1 cellular context compared by ENCODE assay signal in the genomic region with DNA sequence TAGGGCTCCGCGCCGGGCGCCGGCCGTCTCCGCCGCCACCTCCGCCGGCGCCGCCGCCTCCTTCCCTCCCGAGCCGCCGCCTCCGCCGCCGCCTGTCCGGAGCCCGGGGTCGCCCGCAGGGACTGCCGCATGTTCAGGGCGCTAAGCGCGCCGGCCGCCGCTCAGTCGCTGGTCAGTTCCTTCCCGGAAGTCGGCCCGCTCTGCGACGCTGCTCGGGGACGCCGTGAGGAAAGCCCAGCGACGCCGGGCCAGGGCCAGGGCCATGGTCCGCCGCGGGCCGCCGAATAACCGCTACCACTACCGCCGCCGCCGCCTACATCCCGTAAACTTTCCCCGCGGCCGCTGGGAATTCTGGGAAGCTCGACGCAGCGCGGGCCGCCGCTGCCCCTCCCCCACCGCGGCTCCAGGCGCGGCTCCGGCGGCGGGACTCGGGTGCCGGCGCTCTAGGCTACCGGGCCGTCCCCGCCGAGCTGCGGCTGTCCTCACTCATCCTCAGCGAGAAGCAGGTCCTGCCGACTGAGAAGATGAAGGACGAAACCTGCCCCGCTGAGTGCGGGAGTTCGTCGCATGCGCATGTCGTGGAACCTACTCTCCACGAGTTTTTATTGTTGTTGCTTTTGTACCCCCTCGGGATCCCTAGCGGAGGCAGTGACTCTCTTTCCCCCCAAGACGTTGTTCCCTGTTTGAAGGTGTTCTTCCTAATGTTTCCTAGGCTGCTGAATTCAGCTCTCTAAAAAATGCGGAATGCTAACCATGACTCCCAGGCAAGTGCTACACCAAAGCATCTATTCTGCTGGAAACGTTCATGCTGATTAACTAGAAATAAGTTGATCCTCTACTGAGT.
A peak's percentile ranks its signal among the peaks of the same experiment; 100 is the strongest.
TF ChIP-seq lines count a peak whose summit lies in the region.

A gene (minus strand): TSS at position 299 of the 844 bp plus-strand sequence. CDS start 339 bp downstream, outside the sequence.

TF ChIP-seq in HepG2, 621 proteins besides CTCF, POLR2A, EP300 and RAD21 (continued from another document and continues in another):
- TF ChIP-seq, protein P1, sequence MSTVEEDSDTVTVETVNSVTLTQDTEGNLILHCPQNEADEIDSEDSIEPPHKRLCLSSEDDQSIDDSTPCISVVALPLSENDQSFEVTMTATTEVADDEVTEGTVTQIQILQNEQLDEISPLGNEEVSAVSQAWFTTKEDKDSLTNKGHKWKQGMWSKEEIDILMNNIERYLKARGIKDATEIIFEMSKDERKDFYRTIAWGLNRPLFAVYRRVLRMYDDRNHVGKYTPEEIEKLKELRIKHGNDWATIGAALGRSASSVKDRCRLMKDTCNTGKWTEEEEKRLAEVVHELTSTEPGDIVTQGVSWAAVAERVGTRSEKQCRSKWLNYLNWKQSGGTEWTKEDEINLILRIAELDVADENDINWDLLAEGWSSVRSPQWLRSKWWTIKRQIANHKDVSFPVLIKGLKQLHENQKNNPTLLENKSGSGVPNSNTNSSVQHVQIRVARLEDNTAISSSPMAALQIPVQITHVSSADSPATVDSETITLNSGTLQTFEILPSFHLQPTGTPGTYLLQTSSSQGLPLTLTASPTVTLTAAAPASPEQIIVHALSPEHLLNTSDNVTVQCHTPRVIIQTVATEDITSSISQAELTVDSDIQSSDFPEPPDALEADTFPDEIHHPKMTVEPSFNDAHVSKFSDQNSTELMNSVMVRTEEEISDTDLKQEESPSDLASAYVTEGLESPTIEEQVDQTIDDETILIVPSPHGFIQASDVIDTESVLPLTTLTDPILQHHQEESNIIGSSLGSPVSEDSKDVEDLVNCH (CRISPR knock-in tag; IDR thresholded peaks at IDR 0.05): no peak
- TF ChIP-seq, protein P2, sequence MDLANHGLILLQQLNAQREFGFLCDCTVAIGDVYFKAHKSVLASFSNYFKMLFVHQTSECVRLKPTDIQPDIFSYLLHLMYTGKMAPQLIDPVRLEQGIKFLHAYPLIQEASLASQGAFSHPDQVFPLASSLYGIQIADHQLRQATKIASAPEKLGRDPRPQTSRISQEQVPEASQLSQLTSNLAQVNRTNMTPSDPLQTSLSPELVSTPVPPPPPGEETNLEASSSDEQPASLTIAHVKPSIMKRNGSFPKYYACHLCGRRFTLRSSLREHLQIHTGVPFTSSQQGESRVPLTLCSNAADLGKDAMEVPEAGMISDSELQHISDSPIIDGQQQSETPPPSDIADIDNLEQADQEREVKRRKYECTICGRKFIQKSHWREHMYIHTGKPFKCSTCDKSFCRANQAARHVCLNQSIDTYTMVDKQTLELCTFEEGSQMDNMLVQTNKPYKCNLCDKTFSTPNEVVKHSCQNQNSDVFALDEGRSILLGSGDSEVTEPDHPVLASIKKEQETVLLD (CRISPR knock-in tag; IDR thresholded peaks at IDR 0.05; ENCODE audit: low read depth): peak; percentile 89
- TF ChIP-seq REXO4 (CRISPR knock-in tag; IDR thresholded peaks at IDR 0.05; ENCODE audit: borderline replicate concordance) (no peak), ZNF749 (CRISPR knock-in tag; IDR thresholded peaks at IDR 0.05; ENCODE audit: borderline replicate concordance) (0 out of 2 replicates have a peak, but pooled peaks have one; percentile 57), ZNF777 (CRISPR knock-in tag; IDR thresholded peaks at IDR 0.05) (peak; percentile 82), MED1 (CRISPR knock-in tag; IDR thresholded peaks at IDR 0.05) (peak; percentile 92), TGIF2 (CRISPR knock-in tag; IDR thresholded peaks at IDR 0.05) (peak; percentile 28; the same call in 1 of the 2 replicates), ZNF883 (CRISPR knock-in tag; IDR thresholded peaks at IDR 0.05; ENCODE audit: not compliant biosample characterization) (peak; percentile 66), ZNF33A (CRISPR knock-in tag; IDR thresholded peaks at IDR 0.05; ENCODE audit: borderline replicate concordance) (no peak), ZBTB3 (CRISPR knock-in tag; IDR thresholded peaks at IDR 0.05; ENCODE audit: borderline replicate concordance, low read depth) (peak; percentile 38; the same call in 1 of the 2 replicates), HDAC1 (CRISPR knock-in tag; IDR thresholded peaks at IDR 0.05) (peak; percentile 76), AGO2 (optimal IDR thresholded peaks at IDR 0.05; ENCODE audit: low read depth, low read length) (peak; percentile 50), KDM5B (CRISPR knock-in tag; IDR thresholded peaks at IDR 0.05; ENCODE audit: borderline replicate concordance) (peak; percentile 91; the same call in 1 of the 2 replicates), ZNF138 (CRISPR knock-in tag; IDR thresholded peaks at IDR 0.05; ENCODE audit: low read depth) (no peak), MED13 (CRISPR knock-in tag; IDR thresholded peaks at IDR 0.05) (peak; percentile 40; the same call in 1 of the 2 replicates), CREB1 (IDR thresholded peaks at IDR 0.05) (no peak), CREB1 (CRISPR knock-in tag; IDR thresholded peaks at IDR 0.05) (no peak), RBM39 (IDR thresholded peaks at IDR 0.05; ENCODE audit: low read depth, low read length, poor library complexity, severe bottlenecking) (peak; percentile 98), HOXA3 (CRISPR knock-in tag; IDR thresholded peaks at IDR 0.05) (peak; percentile 84), SALL1 (CRISPR knock-in tag; IDR thresholded peaks at IDR 0.05) (peak; percentile 80), GLI4 (CRISPR knock-in tag; IDR thresholded peaks at IDR 0.05; ENCODE audit: borderline replicate concordance) (peak; percentile 88; the same call in 1 of the 2 replicates)
- TF ChIP-seq, protein P3, sequence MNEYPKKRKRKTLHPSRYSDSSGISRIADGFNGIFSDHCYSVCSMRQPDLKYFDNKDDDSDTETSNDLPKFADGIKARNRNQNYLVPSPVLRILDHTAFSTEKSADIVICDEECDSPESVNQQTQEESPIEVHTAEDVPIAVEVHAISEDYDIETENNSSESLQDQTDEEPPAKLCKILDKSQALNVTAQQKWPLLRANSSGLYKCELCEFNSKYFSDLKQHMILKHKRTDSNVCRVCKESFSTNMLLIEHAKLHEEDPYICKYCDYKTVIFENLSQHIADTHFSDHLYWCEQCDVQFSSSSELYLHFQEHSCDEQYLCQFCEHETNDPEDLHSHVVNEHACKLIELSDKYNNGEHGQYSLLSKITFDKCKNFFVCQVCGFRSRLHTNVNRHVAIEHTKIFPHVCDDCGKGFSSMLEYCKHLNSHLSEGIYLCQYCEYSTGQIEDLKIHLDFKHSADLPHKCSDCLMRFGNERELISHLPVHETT (CRISPR knock-in tag; conservative IDR thresholded peaks at IDR 0.05): peak; percentile 90
- TF ChIP-seq, protein P4, sequence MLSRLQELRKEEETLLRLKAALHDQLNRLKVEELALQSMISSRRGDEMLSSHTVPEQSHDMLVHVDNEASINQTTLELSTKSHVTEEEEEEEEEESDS (CRISPR knock-in tag; IDR thresholded peaks at IDR 0.05; ENCODE audit: borderline replicate concordance): peak; percentile 99
- TF ChIP-seq, protein P5, sequence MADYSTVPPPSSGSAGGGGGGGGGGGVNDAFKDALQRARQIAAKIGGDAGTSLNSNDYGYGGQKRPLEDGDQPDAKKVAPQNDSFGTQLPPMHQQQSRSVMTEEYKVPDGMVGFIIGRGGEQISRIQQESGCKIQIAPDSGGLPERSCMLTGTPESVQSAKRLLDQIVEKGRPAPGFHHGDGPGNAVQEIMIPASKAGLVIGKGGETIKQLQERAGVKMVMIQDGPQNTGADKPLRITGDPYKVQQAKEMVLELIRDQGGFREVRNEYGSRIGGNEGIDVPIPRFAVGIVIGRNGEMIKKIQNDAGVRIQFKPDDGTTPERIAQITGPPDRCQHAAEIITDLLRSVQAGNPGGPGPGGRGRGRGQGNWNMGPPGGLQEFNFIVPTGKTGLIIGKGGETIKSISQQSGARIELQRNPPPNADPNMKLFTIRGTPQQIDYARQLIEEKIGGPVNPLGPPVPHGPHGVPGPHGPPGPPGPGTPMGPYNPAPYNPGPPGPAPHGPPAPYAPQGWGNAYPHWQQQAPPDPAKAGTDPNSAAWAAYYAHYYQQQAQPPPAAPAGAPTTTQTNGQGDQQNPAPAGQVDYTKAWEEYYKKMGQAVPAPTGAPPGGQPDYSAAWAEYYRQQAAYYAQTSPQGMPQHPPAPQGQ (CRISPR knock-in tag; IDR thresholded peaks at IDR 0.05; ENCODE audit: borderline replicate concordance): peak; percentile 44; the same call in 1 of the 2 replicates
- TF ChIP-seq, protein P6, sequence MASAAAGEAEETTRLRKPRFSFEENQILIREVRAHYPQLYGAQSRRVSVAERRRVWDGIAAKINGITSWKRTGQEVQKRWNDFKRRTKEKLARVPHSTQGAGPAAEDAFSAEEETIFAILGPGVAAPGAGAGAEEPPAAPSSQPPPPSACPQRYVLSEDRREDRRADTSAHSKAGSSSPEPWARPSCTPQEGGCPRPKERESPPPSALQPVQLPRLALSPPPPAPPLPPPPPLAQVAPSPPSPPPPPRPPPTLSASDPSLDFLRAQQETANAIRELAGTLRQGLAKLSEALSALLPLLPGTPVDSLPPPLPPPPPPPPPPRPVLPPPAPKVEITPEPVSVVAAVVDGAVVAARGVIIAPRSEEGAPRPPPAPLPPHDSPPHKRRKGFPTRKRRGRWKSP (CRISPR knock-in tag; IDR thresholded peaks at IDR 0.05): peak; percentile 74; the same call in 1 of the 2 replicates
- TF ChIP-seq, protein P7, sequence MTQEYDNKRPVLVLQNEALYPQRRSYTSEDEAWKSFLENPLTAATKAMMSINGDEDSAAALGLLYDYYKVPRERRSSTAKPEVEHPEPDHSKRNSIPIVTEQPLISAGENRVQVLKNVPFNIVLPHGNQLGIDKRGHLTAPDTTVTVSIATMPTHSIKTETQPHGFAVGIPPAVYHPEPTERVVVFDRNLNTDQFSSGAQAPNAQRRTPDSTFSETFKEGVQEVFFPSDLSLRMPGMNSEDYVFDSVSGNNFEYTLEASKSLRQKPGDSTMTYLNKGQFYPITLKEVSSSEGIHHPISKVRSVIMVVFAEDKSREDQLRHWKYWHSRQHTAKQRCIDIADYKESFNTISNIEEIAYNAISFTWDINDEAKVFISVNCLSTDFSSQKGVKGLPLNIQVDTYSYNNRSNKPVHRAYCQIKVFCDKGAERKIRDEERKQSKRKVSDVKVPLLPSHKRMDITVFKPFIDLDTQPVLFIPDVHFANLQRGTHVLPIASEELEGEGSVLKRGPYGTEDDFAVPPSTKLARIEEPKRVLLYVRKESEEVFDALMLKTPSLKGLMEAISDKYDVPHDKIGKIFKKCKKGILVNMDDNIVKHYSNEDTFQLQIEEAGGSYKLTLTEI (CRISPR knock-in tag; conservative IDR thresholded peaks at IDR 0.05): no peak
- TF ChIP-seq, protein P8, sequence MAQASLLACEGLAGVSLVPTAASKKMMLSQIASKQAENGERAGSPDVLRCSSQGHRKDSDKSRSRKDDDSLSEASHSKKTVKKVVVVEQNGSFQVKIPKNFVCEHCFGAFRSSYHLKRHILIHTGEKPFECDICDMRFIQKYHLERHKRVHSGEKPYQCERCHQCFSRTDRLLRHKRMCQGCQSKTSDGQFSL (CRISPR knock-in tag; IDR thresholded peaks at IDR 0.05): no peak
- TF ChIP-seq, protein P9, sequence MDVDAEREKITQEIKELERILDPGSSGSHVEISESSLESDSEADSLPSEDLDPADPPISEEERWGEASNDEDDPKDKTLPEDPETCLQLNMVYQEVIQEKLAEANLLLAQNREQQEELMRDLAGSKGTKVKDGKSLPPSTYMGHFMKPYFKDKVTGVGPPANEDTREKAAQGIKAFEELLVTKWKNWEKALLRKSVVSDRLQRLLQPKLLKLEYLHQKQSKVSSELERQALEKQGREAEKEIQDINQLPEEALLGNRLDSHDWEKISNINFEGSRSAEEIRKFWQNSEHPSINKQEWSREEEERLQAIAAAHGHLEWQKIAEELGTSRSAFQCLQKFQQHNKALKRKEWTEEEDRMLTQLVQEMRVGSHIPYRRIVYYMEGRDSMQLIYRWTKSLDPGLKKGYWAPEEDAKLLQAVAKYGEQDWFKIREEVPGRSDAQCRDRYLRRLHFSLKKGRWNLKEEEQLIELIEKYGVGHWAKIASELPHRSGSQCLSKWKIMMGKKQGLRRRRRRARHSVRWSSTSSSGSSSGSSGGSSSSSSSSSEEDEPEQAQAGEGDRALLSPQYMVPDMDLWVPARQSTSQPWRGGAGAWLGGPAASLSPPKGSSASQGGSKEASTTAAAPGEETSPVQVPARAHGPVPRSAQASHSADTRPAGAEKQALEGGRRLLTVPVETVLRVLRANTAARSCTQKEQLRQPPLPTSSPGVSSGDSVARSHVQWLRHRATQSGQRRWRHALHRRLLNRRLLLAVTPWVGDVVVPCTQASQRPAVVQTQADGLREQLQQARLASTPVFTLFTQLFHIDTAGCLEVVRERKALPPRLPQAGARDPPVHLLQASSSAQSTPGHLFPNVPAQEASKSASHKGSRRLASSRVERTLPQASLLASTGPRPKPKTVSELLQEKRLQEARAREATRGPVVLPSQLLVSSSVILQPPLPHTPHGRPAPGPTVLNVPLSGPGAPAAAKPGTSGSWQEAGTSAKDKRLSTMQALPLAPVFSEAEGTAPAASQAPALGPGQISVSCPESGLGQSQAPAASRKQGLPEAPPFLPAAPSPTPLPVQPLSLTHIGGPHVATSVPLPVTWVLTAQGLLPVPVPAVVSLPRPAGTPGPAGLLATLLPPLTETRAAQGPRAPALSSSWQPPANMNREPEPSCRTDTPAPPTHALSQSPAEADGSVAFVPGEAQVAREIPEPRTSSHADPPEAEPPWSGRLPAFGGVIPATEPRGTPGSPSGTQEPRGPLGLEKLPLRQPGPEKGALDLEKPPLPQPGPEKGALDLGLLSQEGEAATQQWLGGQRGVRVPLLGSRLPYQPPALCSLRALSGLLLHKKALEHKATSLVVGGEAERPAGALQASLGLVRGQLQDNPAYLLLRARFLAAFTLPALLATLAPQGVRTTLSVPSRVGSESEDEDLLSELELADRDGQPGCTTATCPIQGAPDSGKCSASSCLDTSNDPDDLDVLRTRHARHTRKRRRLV (CRISPR knock-in tag; IDR thresholded peaks at IDR 0.05): peak; percentile 99
- TF ChIP-seq, protein P10, sequence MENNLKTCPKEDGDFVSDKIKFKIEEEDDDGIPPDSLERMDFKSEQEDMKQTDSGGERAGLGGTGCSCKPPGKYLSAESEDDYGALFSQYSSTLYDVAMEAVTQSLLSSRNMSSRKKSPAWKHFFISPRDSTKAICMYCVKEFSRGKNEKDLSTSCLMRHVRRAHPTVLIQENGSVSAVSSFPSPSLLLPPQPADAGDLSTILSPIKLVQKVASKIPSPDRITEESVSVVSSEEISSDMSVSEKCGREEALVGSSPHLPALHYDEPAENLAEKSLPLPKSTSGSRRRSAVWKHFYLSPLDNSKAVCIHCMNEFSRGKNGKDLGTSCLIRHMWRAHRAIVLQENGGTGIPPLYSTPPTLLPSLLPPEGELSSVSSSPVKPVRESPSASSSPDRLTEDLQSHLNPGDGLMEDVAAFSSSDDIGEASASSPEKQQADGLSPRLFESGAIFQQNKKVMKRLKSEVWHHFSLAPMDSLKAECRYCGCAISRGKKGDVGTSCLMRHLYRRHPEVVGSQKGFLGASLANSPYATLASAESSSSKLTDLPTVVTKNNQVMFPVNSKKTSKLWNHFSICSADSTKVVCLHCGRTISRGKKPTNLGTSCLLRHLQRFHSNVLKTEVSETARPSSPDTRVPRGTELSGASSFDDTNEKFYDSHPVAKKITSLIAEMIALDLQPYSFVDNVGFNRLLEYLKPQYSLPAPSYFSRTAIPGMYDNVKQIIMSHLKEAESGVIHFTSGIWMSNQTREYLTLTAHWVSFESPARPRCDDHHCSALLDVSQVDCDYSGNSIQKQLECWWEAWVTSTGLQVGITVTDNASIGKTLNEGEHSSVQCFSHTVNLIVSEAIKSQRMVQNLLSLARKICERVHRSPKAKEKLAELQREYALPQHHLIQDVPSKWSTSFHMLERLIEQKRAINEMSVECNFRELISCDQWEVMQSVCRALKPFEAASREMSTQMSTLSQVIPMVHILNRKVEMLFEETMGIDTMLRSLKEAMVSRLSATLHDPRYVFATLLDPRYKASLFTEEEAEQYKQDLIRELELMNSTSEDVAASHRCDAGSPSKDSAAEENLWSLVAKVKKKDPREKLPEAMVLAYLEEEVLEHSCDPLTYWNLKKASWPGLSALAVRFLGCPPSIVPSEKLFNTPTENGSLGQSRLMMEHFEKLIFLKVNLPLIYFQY (CRISPR knock-in tag; IDR thresholded peaks at IDR 0.05; ENCODE audit: borderline replicate concordance): 0 out of 2 replicates have a peak, but pooled peaks have one; percentile 17
